19 cellular contexts compared by ENCODE assay signal in the genomic region with DNA sequence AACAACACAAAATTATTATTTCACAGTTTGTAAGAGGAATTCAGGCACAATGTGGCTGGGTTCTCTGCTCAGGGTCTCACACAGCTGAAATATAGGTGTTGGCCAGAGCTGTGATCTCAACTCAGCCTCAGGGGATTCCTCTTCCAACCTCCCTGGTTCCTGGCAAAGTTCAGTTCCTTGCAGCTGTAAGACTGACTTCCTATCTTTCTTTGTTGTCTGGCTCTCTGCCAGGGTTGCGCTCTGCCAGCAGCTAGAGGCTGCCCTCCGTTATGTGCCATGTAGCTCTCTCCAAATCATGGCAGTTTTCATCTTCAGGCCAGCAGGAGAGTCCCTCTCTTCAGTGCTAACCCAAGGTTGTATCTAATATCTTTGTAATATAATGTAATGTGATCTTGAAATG.
DNase-seq lines count a peak whose midpoint lies in the region; ATAC-seq and TF ChIP-seq lines count a peak whose summit lies in the region.
"Had no signal": no experiment of that assay in that cellular context is flagged by ENCODE, and none has a peak within 500 bp of the region (broad histone marks: within the 10 kb centered on the region; RNA-seq: fewer than 3 reads in every experiment).

No MANE protein-coding gene starts in this region.

- TF ChIP-seq CTCF in A673 (conservative IDR thresholded peaks at IDR 0.05; ENCODE audit: low read depth, low read length) = no peak
- no peak for TF ChIP-seq CTCF in endothelial cell (IDR thresholded peaks at IDR 0.05; ENCODE audit: unreplicated experiment)
- no peak for TF ChIP-seq CTCF in WERI-Rb-1 (IDR thresholded peaks at IDR 0.05; ENCODE audit: low read depth, low read length)

- POLR2A ChIA-PET in A673 (lab: Charles Lee; ENCODE audit: low non-redundant PET) = no interaction called here

- peaks cover 1% of the 10 kb centered on the region for H3K27me3 Mint-ChIP-seq in endothelial cell (ENCODE audit: unreplicated experiment)
- H3K27me3 Mint-ChIP-seq: activated naive CD4-positive, alpha-beta T cell treated with anti-CD3 and anti-CD28 coated beads, Interleukin-2, amount 10 ng/mL, durations not matched to agents 7 days and 5 days had no signal

- no peak overlapping the region for H3K27ac ChIP-seq in A673 (ENCODE audit: low read depth, low read length, poor library complexity, severe bottlenecking)
- no peak overlapping the region for H3K27ac ChIP-seq in WERI-Rb-1
- H3K27ac ChIP-seq: psoas muscle had no signal

- no peaks in the 10 kb centered on the region for H3K36me3 ChIP-seq in A673 (ENCODE audit: insufficient read depth, low read length, poor library complexity, severe bottlenecking)
- H3K36me3 ChIP-seq in WERI-Rb-1 = no peaks in the 10 kb centered on the region

- BruUV-seq in A673 (replicated peaks; lab: Mats Ljungman, UMichigan) = no TSS peak

- H3K36me3 Mint-ChIP-seq in endothelial cell (ENCODE audit: low read depth, unreplicated experiment) = no peaks in the 10 kb centered on the region
- H3K36me3 Mint-ChIP-seq: activated naive CD4-positive, alpha-beta T cell treated with anti-CD3 and anti-CD28 coated beads, Interleukin-2, amount 10 ng/mL, durations not matched to agents 7 days and 5 days had no signal

- H3K9me3 Mint-ChIP-seq in endothelial cell (ENCODE audit: unreplicated experiment) = no peaks in the 10 kb centered on the region
- H3K9me3 Mint-ChIP-seq: nephron; T-helper 2 cell treated with Interferon-gamma antibody and Interleukin-4, amounts not matched to agents 5 μg/mL and 100 μg/mL, for 36 hours had no signal

- H3K27ac Mint-ChIP-seq in endothelial cell (ENCODE audit: unreplicated experiment) = no peak overlapping the region
- H3K27ac Mint-ChIP-seq: activated naive CD4-positive, alpha-beta T cell treated with anti-CD3 and anti-CD28 coated beads, Interleukin-2, amount 10 ng/mL, durations not matched to agents 7 days and 5 days; nephron; T-helper 2 cell treated with Interferon-gamma antibody and Interleukin-4, amounts not matched to agents 5 μg/mL and 100 μg/mL, for 36 hours had no signal

- no peaks in the 10 kb centered on the region for H3K4me1 ChIP-seq in A673 (ENCODE audit: insufficient read depth, low read length, poor library complexity, severe bottlenecking)
- H3K4me1 ChIP-seq: psoas muscle had no signal

- H3K4me3 Mint-ChIP-seq in endothelial cell (ENCODE audit: unreplicated experiment) = no peak overlapping the region
- H3K4me3 Mint-ChIP-seq: activated naive CD4-positive, alpha-beta T cell treated with anti-CD3 and anti-CD28 coated beads, Interleukin-2, amount 10 ng/mL, durations not matched to agents 7 days and 5 days; nephron; T-helper 2 cell treated with Interferon-gamma antibody and Interleukin-4, amounts not matched to agents 5 μg/mL and 100 μg/mL, for 36 hours had no signal

- no peak for ATAC-seq in HG03432 (IDR thresholded peaks at IDR 0.05; ENCODE audit: unreplicated experiment)
- ATAC-seq: esophagus mucosa, psoas muscle had no signal

- DNase-seq in A673 (ENCODE audit: low spot score) = peak; percentile 58
- DNase-seq in COLO829 (ENCODE audit: low spot score) = peak; percentile 42
- peak; percentile 16 for DNase-seq in RPMI7951 (ENCODE audit: low read depth)
- DNase-seq in endothelial cell (ENCODE audit: low spot score) = peak; percentile 7
- DNase-seq in activated T-cell treated with anti-CD3 and anti-CD28 coated beads, Interleukin-2, amount 50 U/mL, for 48 hours = no peak
- DNase-seq in WERI-Rb-1 = no peak
- DNase-seq in COR-L47 (lab: John Stamatoyannopoulos, UW) = no peak
- DNase-seq: activated CD4-positive, alpha-beta T cell treated with anti-CD3 and anti-CD28 coated beads for 4 hours; activated naive CD4-positive, alpha-beta T cell treated with anti-CD3 and anti-CD28 coated beads, Interleukin-2, amount 10 ng/mL, durations not matched to agents 7 days and 5 days; DMS153; mesenchymal stem cell; NCI-H2081 treated with DMSO at 0.1 percent for 48 hours; stimulated activated naive CD4-positive, alpha-beta T cell; trophoblast cell had no signal

- peaks cover 9% of the 10 kb centered on the region for H3K27me3 ChIP-seq in A673 (replicated peaks; ENCODE audit: insufficient read depth, low read depth, low read length, poor library complexity)
- no peaks in the 10 kb centered on the region for H3K27me3 ChIP-seq in WERI-Rb-1 (ENCODE audit: insufficient read depth, low read depth, severe bottlenecking)

- H3K4me1 Mint-ChIP-seq in endothelial cell (ENCODE audit: unreplicated experiment) = peaks cover 31% of the 10 kb centered on the region
- H3K4me1 Mint-ChIP-seq: nephron had no signal

- intact Hi-C loops in A673 (cut with micrococcal nuclease; ENCODE audit: unreplicated experiment) = no loop called here

- H3K9me3 ChIP-seq in A673 (ENCODE audit: low read depth, low read length, poor library complexity, severe bottlenecking) (no peaks in the 10 kb centered on the region), WERI-Rb-1 (ENCODE audit: severe bottlenecking) (no peaks in the 10 kb centered on the region)
- H3K9me3 ChIP-seq: psoas muscle had no signal

- CTCF ChIA-PET in A673 (lab: Charles Lee) = no interaction called here

- H3K4me3 ChIP-seq in A673 (ENCODE audit: low read depth, low read length, poor library complexity, severe bottlenecking) (no peak overlapping the region), WERI-Rb-1 (ENCODE audit: low read depth, low read length) (no peak overlapping the region)
- H3K4me3 ChIP-seq: psoas muscle had no signal

Comparison
In these comparisons a context has a peak if more than half of its experiments do, and no peak if none do; other contexts are left out.
1. DNase-seq: peak in A673 (single experiment), COLO829 (single experiment), RPMI7951 (single experiment) and endothelial cell (single experiment); none in activated T-cell treated with anti-CD3 and anti-CD28 coated beads, Interleukin-2, amount 50 U/mL, for 48 hours (0 of 2), WERI-Rb-1 (single experiment) and COR-L47 (single experiment).